Comparison of ENCODE assay signal across 27 cellular contexts in genomic region chr4:34880246-34880645, GRCh38.
"Had no signal": no experiment of that assay in that cellular context is flagged by ENCODE, and none has a peak within 500 bp of the region (broad histone marks: within the 10 kb centered on the region; RNA-seq: fewer than 3 reads in every experiment).

No MANE protein-coding gene starts in this region.

- H3K27ac ChIP-seq: colonic mucosa, coronary artery, dorsolateral prefrontal cortex, epithelial cell of prostate, esophagus muscularis mucosa, esophagus squamous epithelium, foreskin keratinocyte, gastrocnemius medialis, gastroesophageal sphincter, heart left ventricle, heart right ventricle had no signal

- DNase-seq: colonic mucosa; cortex of kidney; dermis blood vessel endothelial cell; dorsolateral prefrontal cortex; effector CD4-positive, alpha-beta T cell; effector CD8-positive, alpha-beta T cell; effector memory CD4-positive, alpha-beta T cell; effector memory CD8-positive, alpha-beta T cell; endodermal cell; erythroblast; esophagus squamous epithelium; foreskin fibroblast; foreskin keratinocyte; foreskin melanocyte; gastrocnemius medialis; glutamatergic neuron; head of caudate nucleus; heart left ventricle; heart right ventricle had no signal

- H3K27me3 ChIP-seq: colonic mucosa, dorsolateral prefrontal cortex, esophagus muscularis mucosa, esophagus squamous epithelium, foreskin keratinocyte, gastrocnemius medialis, gastroesophageal sphincter, heart left ventricle, heart right ventricle had no signal

- ATAC-seq: effector memory CD8-positive, alpha-beta T cell; esophagus mucosa; foreskin keratinocyte; gastrocnemius medialis; gastroesophageal sphincter; heart left ventricle; heart right ventricle had no signal

- H3K4me3 ChIP-seq: colonic mucosa, coronary artery, dorsolateral prefrontal cortex, esophagus muscularis mucosa, esophagus squamous epithelium, gastrocnemius medialis, gastroesophageal sphincter, heart left ventricle, heart right ventricle had no signal

- H3K9me3 ChIP-seq: colonic mucosa, esophagus muscularis mucosa, esophagus squamous epithelium, gastrocnemius medialis, gastroesophageal sphincter had no signal

- H3K36me3 ChIP-seq: colonic mucosa, esophagus muscularis mucosa, esophagus squamous epithelium, gastrocnemius medialis, gastroesophageal sphincter, heart left ventricle, heart right ventricle had no signal

- FAIRE-seq: colon, endometrium, endothelial cell of umbilical vein had no signal
